In genomic region chr14:72516936-72517408, GRCh38 we compare ENCODE assay signal across 8 cellular contexts.
DNase-seq lines count a peak whose midpoint lies in the region; ATAC-seq lines count a peak whose summit lies in the region.

No MANE protein-coding gene starts in this region.

- H3K23ac ChIP-seq in trophoblast cell (ENCODE audit: low read length), result no peak overlapping the region

- peaks cover 0 to 4% of the 10 kb centered on the region in 2 experiments for H3K4me1 ChIP-seq in trophoblast cell (ENCODE audit: control insufficient read depth in 1 of 2, insufficient read depth in 2 of 2, low read length in 2 of 2)

- no peak overlapping the region for H4K12ac ChIP-seq in trophoblast cell (ENCODE audit: low read depth, low read length)

- no peak overlapping the region for H2BK5ac ChIP-seq in trophoblast cell (ENCODE audit: low read depth, low read length, poor library complexity)

- no peaks in the 10 kb centered on the region for H3K9me3 ChIP-seq in trophoblast cell (ENCODE audit: insufficient read depth, low read depth, low read length)

- no peak overlapping the region for H3K4ac ChIP-seq in trophoblast cell (ENCODE audit: low read depth, low read length)

- H3K18ac ChIP-seq in trophoblast cell (ENCODE audit: low read length), result no peak overlapping the region

- no peak overlapping the region for H3K9ac ChIP-seq in trophoblast cell (ENCODE audit: low read length)

- no peaks in the 10 kb centered on the region for H3K79me2 ChIP-seq in trophoblast cell (ENCODE audit: control insufficient read depth, insufficient read depth, low read length, poor library complexity)

- no peak overlapping the region for H4K8ac ChIP-seq in trophoblast cell (ENCODE audit: low read depth, low read length)

- H3K27me3 ChIP-seq in trophoblast cell (ENCODE audit: insufficient read depth, low read length), result no peaks in the 10 kb centered on the region

- H3K27ac ChIP-seq in trophoblast cell (ENCODE audit: low read depth, low read length), result no peak overlapping the region

- ATAC-seq in HG03175 (IDR thresholded peaks at IDR 0.05; ENCODE audit: unreplicated experiment), result no peak

- peak overlapping the region; percentile 10 for H2AFZ ChIP-seq in trophoblast cell (ENCODE audit: insufficient read depth, low read length, poor library complexity)

- H3K4me3 ChIP-seq in trophoblast cell (ENCODE audit: low read depth, low read length), result no peak overlapping the region

- no peak overlapping the region for H3K4me2 ChIP-seq in trophoblast cell (ENCODE audit: low read length)

- H3K79me1 ChIP-seq in trophoblast cell (ENCODE audit: low read length), result peaks cover 2% of the 10 kb centered on the region

- DNase-seq in CMK (ENCODE audit: low read depth) (peak; percentile 35), HS-5 (ENCODE audit: low read depth) (peak; percentile 69), RPMI8226 (peak; percentile 57), germinal center (ENCODE audit: low spot score) (peak; percentile 45), trophoblast cell (peak; percentile 43 to 86), ureter (ENCODE audit: low spot score) (peak; percentile 76)
- DNase-seq in activated naive CD4-positive, alpha-beta T cell (lab: John Stamatoyannopoulos, UW), result peak; percentile 9 to 53 (median 45)

- H3K36me3 ChIP-seq in trophoblast cell (ENCODE audit: control insufficient read depth in 1 of 2, insufficient read depth in 2 of 2, low read length in 2 of 2), result no peaks in the 10 kb centered on the region

- no peak overlapping the region for H4K91ac ChIP-seq in trophoblast cell (ENCODE audit: low read depth, low read length)

- no peak overlapping the region for H3K14ac ChIP-seq in trophoblast cell (ENCODE audit: low read length)

- no peak overlapping the region for H2BK120ac ChIP-seq in trophoblast cell (ENCODE audit: insufficient read depth, low read length, poor library complexity)

- no peak overlapping the region for H2AK5ac ChIP-seq in trophoblast cell (ENCODE audit: low read length)

- no CpG with 5 or more reads among the region's 5 CpGs for WGBS in trophoblast cell (ENCODE audit: extremely low coverage, insufficient coverage, insufficient read length)

- H2BK12ac ChIP-seq in trophoblast cell (ENCODE audit: low read length), result no peak overlapping the region
